26 cellular contexts compared by ENCODE assay signal in genomic region chr4:145904413-145905177, GRCh38. TPM values are rescaled to one million over a fixed set of nuclear protein-coding genes. Genes with fewer than 3 reads are reported as not detected.
A peak's percentile ranks its signal among the peaks of the same experiment; 100 is the strongest.
DNase-seq lines count a peak whose midpoint lies in the region; ATAC-seq, FAIRE-seq and TF ChIP-seq lines count a peak whose summit lies in the region.
"Had no signal": no experiment of that assay in that cellular context is flagged by ENCODE, and none has a peak within 500 bp of the region (broad histone marks: within the 10 kb centered on the region; RNA-seq: fewer than 3 reads in every experiment).

No MANE protein-coding gene starts in this region.

- peaks cover 16% of the 10 kb centered on the region for H3K9me1 ChIP-seq in IMR-90 (ENCODE audit: insufficient read depth, low read length)

- H3K23ac ChIP-seq in IMR-90 (ENCODE audit: low read depth, low read length) = no peak overlapping the region

- H3K36me3 Mint-ChIP-seq in activated CD8-positive, alpha-beta T cell treated with anti-CD3 and anti-CD28 coated beads for 36 hours (ENCODE audit: low read depth) = peaks cover 41% of the 10 kb centered on the region
- H3K36me3 Mint-ChIP-seq in activated CD8-positive, alpha-beta T cell treated with anti-CD3 and anti-CD28 coated beads, Interleukin-2, amount 10 ng/mL, durations not matched to agents 7 days and 5 days (ENCODE audit: low read depth) = peaks cover 35% of the 10 kb centered on the region

- BruUV-seq in IMR-90 (replicated peaks; lab: Mats Ljungman, UMichigan) = no TSS peak

- no peaks in the 10 kb centered on the region for H3K9me3 Mint-ChIP-seq in activated CD8-positive, alpha-beta T cell treated with anti-CD3 and anti-CD28 coated beads for 36 hours
- no peaks in the 10 kb centered on the region for H3K9me3 Mint-ChIP-seq in activated CD8-positive, alpha-beta T cell treated with anti-CD3 and anti-CD28 coated beads, Interleukin-2, amount 10 ng/mL, durations not matched to agents 7 days and 5 days (ENCODE audit: insufficient read depth)
- H3K9me3 Mint-ChIP-seq: memory B cell, naive B cell had no signal

- ATAC-seq in activated CD8-positive, alpha-beta T cell treated with anti-CD3 and anti-CD28 coated beads for 36 hours = peak; percentile 30
- ATAC-seq in activated CD8-positive, alpha-beta T cell treated with anti-CD3 and anti-CD28 coated beads, Interleukin-2, amount 10 ng/mL, durations not matched to agents 7 days and 5 days = no peak
- ATAC-seq in IMR-90 (ENCODE audit: low read depth) = no peak; the same call in 1 of the 2 replicates
- ATAC-seq in sciatic nerve = no peak
- ATAC-seq: T-helper 17 cell had no signal

- CTCF ChIA-PET in activated CD8-positive, alpha-beta T cell treated with anti-CD3 and anti-CD28 coated beads for 36 hours (lab: Charles Lee) = interaction anchor here (1.8 kb wide), 1 partner anchor 8 kb away, joined by 6 read pairs; no protein-coding TSS in a partner anchor
- CTCF ChIA-PET in activated CD8-positive, alpha-beta T cell treated with anti-CD3 and anti-CD28 coated beads, Interleukin-2, amount 10 ng/mL, durations not matched to agents 7 days and 5 days (lab: Charles Lee) = no interaction called here
- CTCF ChIA-PET in IMR-90 (lab: Yijun Ruan, JAX) = no interaction called here

- TF ChIP-seq RAD21 in IMR-90 (IDR thresholded peaks at IDR 0.05; ENCODE audit: low read length) = no peak

- no peak overlapping the region for H3K18ac ChIP-seq in IMR-90 (ENCODE audit: low read depth, low read length)

- POLR2A ChIA-PET in activated CD8-positive, alpha-beta T cell treated with anti-CD3 and anti-CD28 coated beads for 36 hours (lab: Charles Lee) = no interaction called here
- POLR2A ChIA-PET in activated CD8-positive, alpha-beta T cell treated with anti-CD3 and anti-CD28 coated beads, Interleukin-2, amount 10 ng/mL, durations not matched to agents 7 days and 5 days (lab: Charles Lee) = interaction anchor here (1.2 kb wide), 1 partner anchor 9 kb away, joined by 3 read pairs; no protein-coding TSS in a partner anchor
- POLR2A ChIA-PET in IMR-90 (lab: Charles Lee; ENCODE audit: unreplicated experiment) = no interaction called here

- H3K4me1 ChIP-seq in IMR-90 (ENCODE audit: control insufficient read depth, insufficient read depth, low read length) (peaks cover 13% of the 10 kb centered on the region), small intestine (ENCODE audit: control insufficient read depth in 2 of 2, insufficient read depth in 1 of 2, low read depth in 1 of 2, low read length in 1 of 2) (peaks cover 3 to 5% of the 10 kb centered on the region in 2 donors)

- DNase-seq in activated CD8-positive, alpha-beta T cell treated with anti-CD3 and anti-CD28 coated beads for 36 hours = no peak
- DNase-seq in activated CD8-positive, alpha-beta T cell treated with anti-CD3 and anti-CD28 coated beads, Interleukin-2, amount 10 ng/mL, durations not matched to agents 7 days and 5 days = no peak
- DNase-seq in IMR-90 = peak; percentile 8
- DNase-seq in epithelial cell of esophagus (ENCODE audit: low read depth) = peak; percentile 47
- DNase-seq in small intestine = peak; percentile 44
- no peak for DNase-seq in NCI-H2171 (lab: John Stamatoyannopoulos, UW)
- no peak for DNase-seq in sciatic nerve (ENCODE audit: low spot score)
- no peak for DNase-seq in 8988T
- DNase-seq: activated CD4-positive, alpha-beta T cell treated with anti-CD3 and anti-CD28 coated beads, Interleukin-2, amount 50 U/mL, for 48 hours; activated gamma-delta T cell treated with Interleukin-2 at 50 U/mL for 16 hours; amygdala; caudate nucleus; dorsolateral prefrontal cortex; kidney glomerular epithelial cell; naive B cell; NCI-H1092; NCI-H2081 treated with DMSO at 0.1 percent for 48 hours; NCI-H774; ovary; T-helper 17 cell had no signal

- no peaks in the 10 kb centered on the region for H3K27me3 ChIP-seq in IMR-90 (ENCODE audit: control insufficient read depth, insufficient read depth, low read length)
- no peaks in the 10 kb centered on the region for H3K27me3 ChIP-seq in small intestine (ENCODE audit: control insufficient read depth in 2 of 2, insufficient read depth in 2 of 2, low read length in 2 of 2)
- H3K27me3 ChIP-seq: BLaER1, dorsolateral prefrontal cortex, ovary, right atrium auricular region, SJSA1, suprapubic skin had no signal

- WGBS in IMR-90 (ENCODE audit: extremely low coverage in 2 of 2, insufficient read length in 1 of 2), 2 experiments = 84% methylated on average over 6 of the region's 7 CpGs; no CpG with 5 or more reads in 1 of the 2 experiments
- WGBS in small intestine, 3 donors = 78 to 87% (median 82%) methylated on average over 7 of the region's 7 CpGs

- no peak overlapping the region for H2AK5ac ChIP-seq in IMR-90 (ENCODE audit: low read depth, low read length)

- H3K27ac Mint-ChIP-seq in activated CD8-positive, alpha-beta T cell treated with anti-CD3 and anti-CD28 coated beads for 36 hours = no peak overlapping the region
- no peak overlapping the region for H3K27ac Mint-ChIP-seq in activated CD8-positive, alpha-beta T cell treated with anti-CD3 and anti-CD28 coated beads, Interleukin-2, amount 10 ng/mL, durations not matched to agents 7 days and 5 days
- H3K27ac Mint-ChIP-seq: memory B cell, naive B cell, T-helper 17 cell had no signal

- intact Hi-C loops in activated CD8-positive, alpha-beta T cell treated with anti-CD3 and anti-CD28 coated beads for 36 hours (cut with micrococcal nuclease) = no loop called here
- intact Hi-C loops in IMR-90 (cut with micrococcal nuclease) (no loop called here), sciatic nerve (cut with DNase I) (no loop called here)

- no peak overlapping the region for H2BK5ac ChIP-seq in IMR-90 (ENCODE audit: low read depth, low read length, poor library complexity, severe bottlenecking)

- no peak overlapping the region for H2AFZ ChIP-seq in IMR-90 (replicated peaks; ENCODE audit: low read length, poor library complexity)

- no peak for TF ChIP-seq CTCF in activated CD8-positive, alpha-beta T cell treated with anti-CD3 and anti-CD28 coated beads for 36 hours (IDR thresholded peaks at IDR 0.05)
- TF ChIP-seq CTCF in IMR-90 (conservative IDR thresholded peaks at IDR 0.05; ENCODE audit: low read depth, low read length) (no peak), epithelial cell of esophagus (IDR thresholded peaks at IDR 0.05; ENCODE audit: insufficient read depth, low read depth, low read length, missing control alignments) (no peak)

- no peaks in the 10 kb centered on the region for H3K9me3 ChIP-seq in IMR-90 (ENCODE audit: control insufficient read depth, insufficient read depth, low read length)
- H3K9me3 ChIP-seq in small intestine (ENCODE audit: control insufficient read depth, low read depth) = no peaks in the 10 kb centered on the region
- H3K9me3 ChIP-seq: ovary, right atrium auricular region, SJSA1, suprapubic skin had no signal

- in situ Hi-C loops in IMR-90 (cut with MboI; ENCODE audit: low sequenced_read_pairs) = no loop called here

- H2BK20ac ChIP-seq in IMR-90 (ENCODE audit: low read depth, low read length) = no peak overlapping the region

- H3K9ac ChIP-seq in IMR-90 (ENCODE audit: low read depth, low read length) = no peak overlapping the region
- H3K9ac ChIP-seq: BLaER1 had no signal

- H3K79me1 ChIP-seq in IMR-90 (ENCODE audit: low read depth in 1 of 2, low read length in 2 of 2) = peaks cover 29 to 60% of the 10 kb centered on the region in 2 experiments

- no peak overlapping the region for H2BK120ac ChIP-seq in IMR-90 (ENCODE audit: low read depth, low read length)

- H3K27me3 Mint-ChIP-seq in activated CD8-positive, alpha-beta T cell treated with anti-CD3 and anti-CD28 coated beads for 36 hours = no peaks in the 10 kb centered on the region
- H3K27me3 Mint-ChIP-seq in activated CD8-positive, alpha-beta T cell treated with anti-CD3 and anti-CD28 coated beads, Interleukin-2, amount 10 ng/mL, durations not matched to agents 7 days and 5 days (ENCODE audit: low read depth) = no peaks in the 10 kb centered on the region
- H3K27me3 Mint-ChIP-seq: memory B cell, naive B cell, T-helper 17 cell had no signal

- H3K4me3 ChIP-seq in IMR-90 (ENCODE audit: insufficient read depth, low read depth, low read length) = no peak overlapping the region
- H3K4me3 ChIP-seq in epithelial cell of esophagus (ENCODE audit: low read length) = no peak overlapping the region
- H3K4me3 ChIP-seq in small intestine (ENCODE audit: low read depth in 1 of 2, low read length in 2 of 2) = no peak overlapping the region
- H3K4me3 ChIP-seq: BLaER1, dorsolateral prefrontal cortex, ovary, right atrium auricular region, SJSA1, suprapubic skin had no signal

- peaks cover 16% of the 10 kb centered on the region for H4K20me1 ChIP-seq in IMR-90 (ENCODE audit: insufficient read depth, low read length)

- H3K4me2 ChIP-seq in IMR-90 (ENCODE audit: low read depth, low read length) = no peak overlapping the region
- H3K4me2 ChIP-seq: BLaER1 had no signal

- dilution Hi-C loops in IMR-90 (cut with HindIII; ENCODE audit: low sequenced_read_pairs, unreplicated experiment) = no loop called here

- no peak overlapping the region for H4K5ac ChIP-seq in IMR-90 (ENCODE audit: low read depth, low read length)

- no peak overlapping the region for H2BK15ac ChIP-seq in IMR-90 (ENCODE audit: low read depth, low read length)

- H2AK9ac ChIP-seq in IMR-90 (replicated peaks; ENCODE audit: low read depth, low read length, poor library complexity) = no peak overlapping the region

- FAIRE-seq in small intestine (lab: Jason Lieb, UNC) = no peak

- H3K56ac ChIP-seq in IMR-90 (ENCODE audit: extremely low read depth, insufficient read depth, low read length) = no peak overlapping the region

- H3K27ac ChIP-seq in IMR-90 (ENCODE audit: insufficient read depth, low read length) (no peak overlapping the region), small intestine (ENCODE audit: low read depth in 1 of 2, low read length in 1 of 2) (no peak overlapping the region)
- H3K27ac ChIP-seq: BLaER1, dorsolateral prefrontal cortex, ovary, right atrium auricular region, SJSA1, suprapubic skin, VCaP had no signal

- H3K4me1 Mint-ChIP-seq in activated CD8-positive, alpha-beta T cell treated with anti-CD3 and anti-CD28 coated beads for 36 hours (ENCODE audit: low read depth) = peaks cover 50% of the 10 kb centered on the region
- peaks cover 9% of the 10 kb centered on the region for H3K4me1 Mint-ChIP-seq in activated CD8-positive, alpha-beta T cell treated with anti-CD3 and anti-CD28 coated beads, Interleukin-2, amount 10 ng/mL, durations not matched to agents 7 days and 5 days (ENCODE audit: low read depth)

- H3K4me3 Mint-ChIP-seq in activated CD8-positive, alpha-beta T cell treated with anti-CD3 and anti-CD28 coated beads for 36 hours = no peak overlapping the region
- H3K4me3 Mint-ChIP-seq in activated CD8-positive, alpha-beta T cell treated with anti-CD3 and anti-CD28 coated beads, Interleukin-2, amount 10 ng/mL, durations not matched to agents 7 days and 5 days = no peak overlapping the region
- H3K4me3 Mint-ChIP-seq: memory B cell, naive B cell, T-helper 17 cell had no signal

- no peak for TF ChIP-seq POLR2A in IMR-90 (IDR thresholded peaks at IDR 0.05; ENCODE audit: low read depth, low read length)

- H3K36me3 ChIP-seq in IMR-90 (ENCODE audit: control insufficient read depth, insufficient read depth, low read length) (peaks cover 11% of the 10 kb centered on the region), small intestine (ENCODE audit: control insufficient read depth in 2 of 2, insufficient read depth in 2 of 2, low read length in 2 of 2) (peaks cover 2 to 4% of the 10 kb centered on the region in 2 donors)
- H3K36me3 ChIP-seq: ovary had no signal

- H3K4ac ChIP-seq in IMR-90 (ENCODE audit: low read depth, low read length) = no peak overlapping the region

- H4K8ac ChIP-seq in IMR-90 (ENCODE audit: low read depth in 2 of 2, low read length in 2 of 2) = no peak overlapping the region

- 0 out of 2 replicates have a peak overlapping the region, but pooled peaks have one; percentile 45 for H3K14ac ChIP-seq in IMR-90 (replicated peaks; ENCODE audit: low read depth, low read length)

- H4K91ac ChIP-seq in IMR-90 (ENCODE audit: insufficient read depth, low read depth, low read length) = no peak overlapping the region

RNA-seq across cellular contexts. Expression of gene ZNF827, which starts 34.0 kb away (rescaled TPM):
- 10 to 100 TPM; 28.4 to 31.1 TPM for total RNA-seq in activated CD8-positive, alpha-beta T cell treated with anti-CD3 and anti-CD28 coated beads for 36 hours
- 10 to 100 TPM; 13.6 to 14.8 TPM for total RNA-seq in activated CD8-positive, alpha-beta T cell treated with anti-CD3 and anti-CD28 coated beads, Interleukin-2, amount 10 ng/mL, durations not matched to agents 7 days and 5 days
- total RNA-seq in IMR-90 (2012; rRNA removed) = 6.6 and 6.7 TPM in 2 replicates
- polyA plus RNA-seq in IMR-90 (2012; rRNA removed) = 31.7 and 37.5 TPM in 2 replicates
- 13.3 and 21.6 TPM in 2 replicates for polyA plus RNA-seq in IMR-90 (2012; cell fraction: cytosol; rRNA removed)
- 73.5 and 158 TPM in 2 replicates for polyA plus RNA-seq in IMR-90 (2012; cell fraction: nucleus; rRNA removed; ENCODE audit: low replicate concordance)
- polyA plus RNA-seq in small intestine = 1 to 10 TPM; 3.5 to 7.8 (median 7.1) TPM
- total RNA-seq in sciatic nerve = 13.3 TPM

Comparison
In these comparisons a context has a peak if more than half of its experiments do, and no peak if none do; other contexts are left out.
1. DNase-seq: peak in IMR-90 (single experiment), epithelial cell of esophagus (single experiment) and small intestine (single experiment); none in activated CD8-positive, alpha-beta T cell treated with anti-CD3 and anti-CD28 coated beads for 36 hours (single experiment), activated CD8-positive, alpha-beta T cell treated with anti-CD3 and anti-CD28 coated beads, Interleukin-2, amount 10 ng/mL, durations not matched to agents 7 days and 5 days (single experiment), NCI-H2171 (single experiment), sciatic nerve (single experiment) and 8988T (single experiment).